ENCODE assay signal across 13 cellular contexts in genomic region chr3:45056608-45057301, GRCh38. TPM values are rescaled to one million over a fixed set of nuclear protein-coding genes. Genes with fewer than 3 reads are reported as not detected.
DNase-seq lines count a peak whose midpoint lies in the region; ATAC-seq and TF ChIP-seq lines count a peak whose summit lies in the region.
"Had no signal": no experiment of that assay in that cellular context is flagged by ENCODE, and none has a peak within 500 bp of the region (broad histone marks: within the 10 kb centered on the region; RNA-seq: fewer than 3 reads in every experiment).

No MANE protein-coding gene starts in this region.

- peak overlapping the region; percentile 62 for H2BK15ac ChIP-seq in mesenchymal stem cell (ENCODE audit: low read depth, poor library complexity, severe bottlenecking)

- intact Hi-C loops in uterus (cut with DNase I; ENCODE audit: low total_unique reads) = no loop called here

- H2AFZ ChIP-seq in mesenchymal stem cell (ENCODE audit: low read depth, low read length) (no peak overlapping the region), GM23248 (no peak overlapping the region)

- in situ Hi-C loops in GM23248 (cut with MboI) = no loop called here

- H3F3A ChIP-seq in GM23248 (ENCODE audit: insufficient read depth) = peaks cover 55% of the 10 kb centered on the region

- WGBS in endodermal cell (ENCODE audit: insufficient coverage in 1 of 2, insufficient read length in 1 of 2), 2 experiments = 30 to 37% methylated on average over 3 to 5 of the region's 5 CpGs
- WGBS in mesenchymal stem cell = 28% methylated on average over 5 of the region's 5 CpGs
- 84 to 85% methylated on average over 5 of the region's 5 CpGs for WGBS in GM23248 (ENCODE audit: low coverage in 1 of 2, low lambda C conversion rate in 2 of 2, missing lambda C conversion rate in 2 of 2), 2 experiments

- H3K79me2 ChIP-seq in GM23248 (ENCODE audit: insufficient read depth) = no peaks in the 10 kb centered on the region

- H3K23ac ChIP-seq in mesenchymal stem cell (ENCODE audit: low read length in 2 of 2) = no peak overlapping the region

- no peaks in the 10 kb centered on the region for H3K9me3 Mint-ChIP-seq in endodermal cell
- H3K9me3 Mint-ChIP-seq in stimulated activated memory B cell treated with anti-CD40 and anti-IgM and Interleukin-4, amounts not matched to agents 10 μg/mL and 1 μg/mL and 100 μg/mL, for 72 hours = no peaks in the 10 kb centered on the region
- H3K9me3 Mint-ChIP-seq: memory B cell had no signal

- H3K18ac ChIP-seq in mesenchymal stem cell (ENCODE audit: low read depth in 1 of 2, low read length in 2 of 2) = peak overlapping the region; percentile 68 to 71

- H3K79me1 ChIP-seq in mesenchymal stem cell (replicated peaks; ENCODE audit: low read length, poor library complexity, severe bottlenecking) = no peaks in the 10 kb centered on the region

- TF ChIP-seq CTCF in endodermal cell (conservative IDR thresholded peaks at IDR 0.05) (no peak), uterus (IDR thresholded peaks at IDR 0.05) (no peak)

- H4K20me1 ChIP-seq in GM23248 (ENCODE audit: insufficient read depth) = no peaks in the 10 kb centered on the region

- H3K9me3 ChIP-seq in endodermal cell (ENCODE audit: control insufficient read depth, low read length) (no peaks in the 10 kb centered on the region), mesenchymal stem cell (ENCODE audit: control insufficient read depth, low read length) (no peaks in the 10 kb centered on the region), uterus (no peaks in the 10 kb centered on the region), GM23248 (ENCODE audit: low read depth) (no peaks in the 10 kb centered on the region)
- H3K9me3 ChIP-seq: SJCRH30 had no signal

- H4K8ac ChIP-seq in mesenchymal stem cell (ENCODE audit: low read length) = peak overlapping the region; percentile 62

- peak overlapping the region; percentile 48 for H4K91ac ChIP-seq in mesenchymal stem cell (ENCODE audit: low read length)

- H3K27me3 Mint-ChIP-seq in endodermal cell (ENCODE audit: insufficient read depth) = peaks cover 57% of the 10 kb centered on the region
- H3K27me3 Mint-ChIP-seq in stimulated activated memory B cell treated with anti-CD40 and anti-IgM and Interleukin-4, amounts not matched to agents 10 μg/mL and 1 μg/mL and 100 μg/mL, for 72 hours = peaks cover 27% of the 10 kb centered on the region

- no peaks in the 10 kb centered on the region for H3K9me2 ChIP-seq in GM23248 (ENCODE audit: insufficient read depth)

- no peak for ATAC-seq in stimulated activated memory B cell treated with anti-CD40 and anti-IgM and Interleukin-4, amounts not matched to agents 10 μg/mL and 1 μg/mL and 100 μg/mL, for 72 hours

- H2BK12ac ChIP-seq in mesenchymal stem cell (ENCODE audit: low read length in 2 of 2) = peak overlapping the region; percentile 93 to 98

- H3K4me1 ChIP-seq in endodermal cell (ENCODE audit: control insufficient read depth, insufficient read depth, low read length) (peaks cover 17% of the 10 kb centered on the region), mesenchymal stem cell (ENCODE audit: control insufficient read depth, insufficient read depth, low read depth, low read length) (peaks cover 14% of the 10 kb centered on the region), uterus (no peaks in the 10 kb centered on the region), GM23248 (ENCODE audit: insufficient read depth) (peaks cover 55% of the 10 kb centered on the region)

- H3K36me3 ChIP-seq in endodermal cell (ENCODE audit: control insufficient read depth, insufficient read depth, low read length) (no peaks in the 10 kb centered on the region), mesenchymal stem cell (ENCODE audit: control insufficient read depth in 1 of 2, insufficient read depth in 2 of 2, low read depth in 1 of 2, low read length in 2 of 2) (no peaks in the 10 kb centered on the region), uterus (no peaks in the 10 kb centered on the region), GM23248 (ENCODE audit: low read depth) (no peaks in the 10 kb centered on the region)
- H3K36me3 ChIP-seq: SJCRH30 had no signal

- H3K9ac ChIP-seq in endodermal cell (ENCODE audit: extremely low read depth, low read length, poor library complexity, severe bottlenecking) (no peak overlapping the region), mesenchymal stem cell (ENCODE audit: low read length) (peak overlapping the region; percentile 2), GM23248 (no peak overlapping the region)

- peak overlapping the region; percentile 54 for H2AK5ac ChIP-seq in mesenchymal stem cell (ENCODE audit: low read length, severe bottlenecking)

- H2BK120ac ChIP-seq in mesenchymal stem cell (ENCODE audit: low read depth, low read length) = peak overlapping the region; percentile 65

- no peak overlapping the region for H3K4me3 Mint-ChIP-seq in endodermal cell
- no peak overlapping the region for H3K4me3 Mint-ChIP-seq in stimulated activated memory B cell treated with anti-CD40 and anti-IgM and Interleukin-4, amounts not matched to agents 10 μg/mL and 1 μg/mL and 100 μg/mL, for 72 hours
- H3K4me3 Mint-ChIP-seq: memory B cell had no signal

- H3K4me1 Mint-ChIP-seq in endodermal cell = peaks cover 42% of the 10 kb centered on the region
- no peaks in the 10 kb centered on the region for H3K4me1 Mint-ChIP-seq in stimulated activated memory B cell treated with anti-CD40 and anti-IgM and Interleukin-4, amounts not matched to agents 10 μg/mL and 1 μg/mL and 100 μg/mL, for 72 hours
- H3K4me1 Mint-ChIP-seq: memory B cell had no signal

- H3K4me3 ChIP-seq in endodermal cell (ENCODE audit: low read length) (no peak overlapping the region), mesenchymal stem cell (ENCODE audit: insufficient read depth in 1 of 2, low read depth in 1 of 2, low read length in 2 of 2) (no peak overlapping the region), uterus (no peak overlapping the region), GM23248 (no peak overlapping the region)
- H3K4me3 ChIP-seq: SJCRH30, skin epidermis had no signal

- TF ChIP-seq POLR2A in uterus (IDR thresholded peaks at IDR 0.05) = no peak

- H3K36me3 Mint-ChIP-seq in endodermal cell (ENCODE audit: low read depth) = no peaks in the 10 kb centered on the region
- no peaks in the 10 kb centered on the region for H3K36me3 Mint-ChIP-seq in stimulated activated memory B cell treated with anti-CD40 and anti-IgM and Interleukin-4, amounts not matched to agents 10 μg/mL and 1 μg/mL and 100 μg/mL, for 72 hours
- H3K36me3 Mint-ChIP-seq: memory B cell had no signal

- DNase-seq in NCI-H82 (lab: John Stamatoyannopoulos, UW) = peak; percentile 7
- no peak for DNase-seq in NCI-H82 treated with DMSO at 0.1 percent for 48 hours (lab: John Stamatoyannopoulos, UW; ENCODE audit: unreplicated experiment)
- DNase-seq in endodermal cell = peak; percentile 90
- peak; percentile 46 for DNase-seq in mesenchymal stem cell
- no peak for DNase-seq in uterus
- no peak for DNase-seq in NOMO-1 treated with dmso at 0.1 percent for 144 hours (lab: John Stamatoyannopoulos, UW; ENCODE audit: unreplicated experiment)
- no peak for DNase-seq in GM23248
- DNase-seq: 8988T, DMS79, SJCRH30 had no signal

- H3K27ac ChIP-seq in endodermal cell (ENCODE audit: low read depth, low read length) = no peak overlapping the region
- H3K27ac ChIP-seq in mesenchymal stem cell (ENCODE audit: low read length, poor library complexity, severe bottlenecking) = peak overlapping the region; percentile 72
- peak overlapping the region; percentile 50 to 68 for H3K27ac ChIP-seq in uterus
- no peak overlapping the region for H3K27ac ChIP-seq in GM23248
- H3K27ac ChIP-seq: SJCRH30 had no signal

- peak overlapping the region; percentile 90 to 97 for H3K4ac ChIP-seq in mesenchymal stem cell (ENCODE audit: low read depth in 1 of 2, low read length in 2 of 2)

- H3K27me3 ChIP-seq in endodermal cell (ENCODE audit: control insufficient read depth, insufficient read depth, low read length, poor library complexity, severe bottlenecking) (no peaks in the 10 kb centered on the region), mesenchymal stem cell (ENCODE audit: control insufficient read depth in 1 of 2, insufficient read depth in 1 of 2, low read length in 2 of 2) (no peaks in the 10 kb centered on the region), uterus (no peaks in the 10 kb centered on the region), GM23248 (replicated peaks; ENCODE audit: insufficient read depth) (no peaks in the 10 kb centered on the region)
- H3K27me3 ChIP-seq: SJCRH30 had no signal

- H3K14ac ChIP-seq in mesenchymal stem cell (ENCODE audit: low read length in 2 of 2) = no peak overlapping the region

- H2BK5ac ChIP-seq in mesenchymal stem cell (ENCODE audit: low read depth, low read length, poor library complexity, severe bottlenecking) = no peak overlapping the region

- H3K4me2 ChIP-seq in mesenchymal stem cell (ENCODE audit: low read length, poor library complexity, severe bottlenecking) (no peak overlapping the region), GM23248 (ENCODE audit: unreplicated experiment) (no peak overlapping the region)

- H3K27ac Mint-ChIP-seq in endodermal cell = no peak overlapping the region
- no peak overlapping the region for H3K27ac Mint-ChIP-seq in stimulated activated memory B cell treated with anti-CD40 and anti-IgM and Interleukin-4, amounts not matched to agents 10 μg/mL and 1 μg/mL and 100 μg/mL, for 72 hours
- H3K27ac Mint-ChIP-seq: memory B cell had no signal

RNA-seq across cellular contexts. Expression of gene CLEC3B, which starts 30.7 kb away (rescaled TPM):
- total RNA-seq in endodermal cell (not detected), uterus (100 to 1,000 TPM in 1 of 4 donors, 10 to 100 TPM in 3; 35.0 to 248 (median 62.6) TPM)
- not detected for polyA plus RNA-seq in endodermal cell (2013, experiment 1 of 2)
- polyA plus RNA-seq in endodermal cell (2013, experiment 2 of 2) = 0.29 TPM
- 0.51 TPM for polyA plus RNA-seq in mesenchymal stem cell (2013, experiment 1 of 2)
- polyA plus RNA-seq in mesenchymal stem cell (2013, experiment 2 of 2) = 0.70 TPM
- total RNA-seq in GM23248 (2014; rRNA removed; shearing (Covaris generic)) = 42.1 and 45.4 TPM in 2 replicates
- 48.8 and 49.5 TPM in 2 replicates for polyA plus RNA-seq in GM23248 (2016; fragmentation: Nextera tagmentation; extraction: Ambion mirVana)
- total RNA-seq: SJCRH30 had no signal

Comparison
In these comparisons a context has a peak if more than half of its experiments do, and no peak if none do; other contexts are left out.
1. DNase-seq: peak in NCI-H82 (single experiment), endodermal cell (single experiment) and mesenchymal stem cell (single experiment); none in NCI-H82 treated with DMSO at 0.1 percent for 48 hours (single experiment), uterus (0 of 2), NOMO-1 treated with dmso at 0.1 percent for 144 hours (single experiment) and GM23248 (single experiment).
2. H3K27ac ChIP-seq: peak in mesenchymal stem cell (single experiment) and uterus (2 of 2); none in endodermal cell (single experiment) and GM23248 (single experiment).
3. RNA of gene CLEC3B, which starts 30.7 kb away (total RNA-seq): 35.0 to 248 TPM in uterus and 42.1 to 45.4 TPM in GM23248; not detected in endodermal cell; every median in the first group is over 10 times any median in the second.